8 cellular contexts compared by ENCODE assay signal in the genomic region with DNA sequence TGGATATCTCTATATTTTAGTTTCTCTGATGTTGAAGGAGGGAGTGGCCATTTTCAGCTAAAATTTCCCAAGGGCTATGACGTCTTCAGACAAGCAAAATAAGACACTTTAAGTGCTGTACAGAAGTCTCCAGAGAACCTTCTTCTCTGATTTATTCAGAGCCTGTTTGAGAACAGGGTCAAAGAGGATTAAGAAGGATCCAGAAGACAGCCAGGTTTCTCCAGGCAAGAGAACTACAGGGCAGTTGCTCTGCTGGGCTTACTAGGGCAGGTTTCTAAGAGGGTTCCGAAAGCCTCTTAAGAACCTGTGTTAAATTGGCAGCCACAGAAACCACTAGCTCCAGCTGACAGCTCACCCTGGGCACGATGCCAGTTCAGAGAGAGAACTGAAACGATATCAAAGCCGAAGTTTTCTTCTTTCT. TPM values are rescaled to one million over a fixed set of nuclear protein-coding genes. Genes with fewer than 3 reads are reported as not detected.
A peak's percentile ranks its signal among the peaks of the same experiment; 100 is the strongest.
DNase-seq lines count a peak whose midpoint lies in the region; ATAC-seq, FAIRE-seq and TF ChIP-seq lines count a peak whose summit lies in the region.

No MANE protein-coding gene starts in this region.

- H3K4me1 ChIP-seq in SJCRH30 (peaks cover 33% of the 10 kb centered on the region), heart left ventricle (peaks cover 0 to 43% (median 8%) of the 10 kb centered on the region in 12 donors), small intestine (ENCODE audit: control insufficient read depth in 2 of 2, insufficient read depth in 1 of 2, low read depth in 1 of 2, low read length in 1 of 2) (no peaks in the 10 kb centered on the region)

- intact Hi-C loops in heart left ventricle (cut with DNase I) = no loop called here

- no peak for FAIRE-seq in small intestine (lab: Jason Lieb, UNC)

- peak; percentile 5 for DNase-seq in COLO668 (lab: John Stamatoyannopoulos, UW; ENCODE audit: unreplicated experiment)
- DNase-seq in HL-60 (ENCODE audit: low read depth in 1 of 2, low spot score in 1 of 2) = peak; percentile 36 to 85
- peak; percentile 88 to 91 for DNase-seq in SJCRH30
- DNase-seq in activated naive CD4-positive, alpha-beta T cell treated with anti-CD3 and anti-CD28 coated beads, Interleukin-2, amount 50 U/mL, for 16 hours = peak; percentile 80
- DNase-seq in heart left ventricle = peak; percentile 80 to 89 (median 84)
- DNase-seq in small intestine = peak; percentile 39
- DNase-seq in iPS-NIHi7 (ENCODE audit: extremely low spot score) = no peak

- H3K9me3 ChIP-seq in SJCRH30 (replicated peaks) (no peaks in the 10 kb centered on the region), heart left ventricle (no peaks in the 10 kb centered on the region), small intestine (ENCODE audit: control insufficient read depth, low read depth) (no peaks in the 10 kb centered on the region)

- no peak overlapping the region for H3K4me3 ChIP-seq in HL-60 (replicated peaks; ENCODE audit: insufficient read depth, low read length)
- no peak overlapping the region for H3K4me3 ChIP-seq in SJCRH30
- H3K4me3 ChIP-seq in heart left ventricle = peak overlapping the region; percentile 1 to 68 (median 48)
- no peak overlapping the region for H3K4me3 ChIP-seq in small intestine (ENCODE audit: low read depth in 1 of 2, low read length in 2 of 2)

- peak; percentile 98 for ATAC-seq in GM19463 (IDR thresholded peaks at IDR 0.05; ENCODE audit: unreplicated experiment)
- ATAC-seq in heart left ventricle = peak; percentile 45 to 78 (median 72)

- 0 to 2% (median 0%) methylated on average over 5 of the region's 5 CpGs for WGBS in heart left ventricle, 4 donors
- 10 to 15% (median 11%) methylated on average over 5 of the region's 5 CpGs for WGBS in small intestine, 3 donors

- no peaks in the 10 kb centered on the region for H3K27me3 ChIP-seq in HL-60 (ENCODE audit: insufficient read depth, poor library complexity, severe bottlenecking)
- H3K27me3 ChIP-seq in SJCRH30 = no peaks in the 10 kb centered on the region
- no peaks in the 10 kb centered on the region for H3K27me3 ChIP-seq in heart left ventricle
- no peaks in the 10 kb centered on the region for H3K27me3 ChIP-seq in small intestine (ENCODE audit: control insufficient read depth in 2 of 2, insufficient read depth in 2 of 2, low read length in 2 of 2)

- H3K36me3 ChIP-seq in SJCRH30 (no peaks in the 10 kb centered on the region), heart left ventricle (peaks cover 0 to 34% (median 10%) of the 10 kb centered on the region in 9 donors), small intestine (ENCODE audit: control insufficient read depth in 2 of 2, insufficient read depth in 2 of 2, low read length in 2 of 2) (no peaks in the 10 kb centered on the region)

- peak in 1 of 2 donors; percentile 21 for TF ChIP-seq POLR2A in heart left ventricle (IDR thresholded peaks at IDR 0.05)

- 0 out of 2 replicates have a peak overlapping the region, but pooled peaks have one; percentile 18 for H3K27ac ChIP-seq in HL-60 (replicated peaks)
- peak overlapping the region; percentile 70 for H3K27ac ChIP-seq in SJCRH30
- peak overlapping the region; percentile 50 to 89 (median 79) for H3K27ac ChIP-seq in heart left ventricle
- peak overlapping the region in 1 of 2 donors; percentile 68 for H3K27ac ChIP-seq in small intestine (ENCODE audit: low read depth in 1 of 2, low read length in 1 of 2)

- no peak for TF ChIP-seq CTCF in HL-60 (IDR thresholded peaks at IDR 0.05; ENCODE audit: insufficient read depth, low read length)
- TF ChIP-seq CTCF in heart left ventricle (IDR thresholded peaks at IDR 0.05) = no peak

RNA-seq across cellular contexts. Expression of a gene that starts 1.2 kb away (rescaled TPM):
- total RNA-seq in SJCRH30 (2014; rRNA removed; shearing (Covaris generic)) = 2.8 and 3.2 TPM in 2 replicates
- 100 to 1,000 TPM; 147 to 651 (median 255) TPM for total RNA-seq in heart left ventricle
- polyA plus RNA-seq in heart left ventricle (100 to 1,000 TPM; 142 to 336 TPM), small intestine (100 to 1,000 TPM in 1 of 3 donors, 10 to 100 TPM in 2; 12.1 to 268 (median 18.9) TPM)

RNA-seq across cellular contexts. Expression of a gene that starts 41.1 kb away (rescaled TPM):
- total RNA-seq in SJCRH30 (2014; rRNA removed; shearing (Covaris generic)) = not detected in 2 replicates
- 1 to 10 TPM in 8 of 9 donors, under 1 TPM in 1; 0.44 to 5.9 (median 2.8) TPM for total RNA-seq in heart left ventricle
- polyA plus RNA-seq in heart left ventricle (1 to 10 TPM; 1.3 to 2.2 TPM), small intestine (under 1 TPM in 1 of 3 donors, not detected in 2; 0.31 TPM)

RNA-seq across cellular contexts. Expression of a gene that starts 53.9 kb away (rescaled TPM):
- not detected in 2 replicates for total RNA-seq in SJCRH30 (2014; rRNA removed; shearing (Covaris generic))
- under 1 TPM in 7 of 9 donors, not detected in 2; 0.14 to 0.93 (median 0.24) TPM for total RNA-seq in heart left ventricle
- under 1 TPM; 0.12 to 0.15 TPM for polyA plus RNA-seq in heart left ventricle
- polyA plus RNA-seq in small intestine = under 1 TPM in 1 of 3 donors, not detected in 2; 0.12 TPM

Comparison
In these comparisons a context has a peak if more than half of its experiments do, and no peak if none do; other contexts are left out.
1. H3K4me3 ChIP-seq: peak in heart left ventricle (12 of 12); none in HL-60 (single experiment), SJCRH30 (single experiment) and small intestine (0 of 2).
2. RNA of a gene that starts 1.2 kb away (total RNA-seq): 147 to 651 TPM in heart left ventricle; 2.8 to 3.2 TPM in SJCRH30; every median in the first group is over 10 times any median in the second.